In the genomic region with DNA sequence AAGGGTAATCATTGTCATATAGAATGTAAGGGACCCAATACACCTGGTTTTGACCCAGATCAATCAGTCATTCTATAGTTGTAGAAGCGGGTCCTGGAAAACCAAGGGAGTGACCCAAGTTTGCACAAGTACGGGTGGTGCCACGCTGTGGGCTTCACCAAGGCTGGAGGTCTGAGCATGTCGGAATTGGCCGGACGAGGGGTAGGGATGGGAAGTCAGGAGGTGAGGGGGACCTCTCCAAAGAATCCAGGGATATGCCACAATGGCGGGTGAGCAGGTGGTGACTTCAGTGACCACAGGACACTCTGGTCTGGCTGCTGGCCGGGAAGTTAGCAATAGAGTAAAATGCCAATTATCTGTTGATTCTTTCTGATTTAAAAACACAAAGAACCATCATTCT, we compare ENCODE assay signal across 22 cellular contexts.
DNase-seq lines count a peak whose midpoint lies in the region; ATAC-seq, FAIRE-seq and TF ChIP-seq lines count a peak whose summit lies in the region.
"Had no signal": no experiment of that assay in that cellular context is flagged by ENCODE, and none has a peak within 500 bp of the region (broad histone marks: within the 10 kb centered on the region; RNA-seq: fewer than 3 reads in every experiment).

No MANE protein-coding gene starts in this region.

- H3K27me3 ChIP-seq in HepG2 (ENCODE audit: control insufficient read depth in 1 of 2, insufficient read depth in 2 of 2, low read length in 2 of 2) (no peaks in the 10 kb centered on the region), right lobe of liver (no peaks in the 10 kb centered on the region), spleen (replicated peaks in 1 of 7) (no peaks in the 10 kb centered on the region)
- H3K27me3 ChIP-seq: BLaER1 treated with 17β-estradiol and CSF1 and Interleukin-3, amounts not matched to agents 10 nM and 100 nM had no signal

- no peaks in the 10 kb centered on the region for H3K79me2 ChIP-seq in HepG2 (ENCODE audit: insufficient read depth, low read length)

- no peak for FAIRE-seq in HepG2 (lab: Jason Lieb, UNC)
- FAIRE-seq: A549, D721Med, G401.6, GM12891 had no signal

- no peaks in the 10 kb centered on the region for H4K20me1 ChIP-seq in HepG2 (ENCODE audit: insufficient read depth, low read length)
- H4K20me1 ChIP-seq: BLaER1 treated with 17β-estradiol and CSF1 and Interleukin-3, amounts not matched to agents 10 nM and 100 nM had no signal

- 95% methylated on average over 8 of the region's 8 CpGs for WGBS in HepG2 (ENCODE audit: low lambda C conversion rate)
- 90% methylated on average over 5 of the region's 8 CpGs for WGBS in right lobe of liver (ENCODE audit: insufficient coverage, low coverage, low lambda C conversion rate, missing lambda C conversion rate)
- 86 to 93% (median 92%) methylated on average over 8 of the region's 8 CpGs for WGBS in spleen, 5 donors

- no peak for TF ChIP-seq RAD21 in HepG2 (CRISPR knock-in tag; IDR thresholded peaks at IDR 0.05)

- CTCF ChIA-PET in HepG2 (lab: Yijun Ruan, JAX; ENCODE audit: low intra/inter-chr PET ratio, low total read pairs), result no interaction called here

- H3K4me1 Mint-ChIP-seq in nephron, result peaks cover 4% of the 10 kb centered on the region
- H3K4me1 Mint-ChIP-seq: B cell had no signal

- H3K36me3 ChIP-seq in HepG2 (replicated peaks in 1 of 2; ENCODE audit: control insufficient read depth in 1 of 2, insufficient read depth in 2 of 2, low read length in 2 of 2) (no peaks in the 10 kb centered on the region), right lobe of liver (no peaks in the 10 kb centered on the region), spleen (no peaks in the 10 kb centered on the region)
- H3K36me3 ChIP-seq: BLaER1 treated with 17β-estradiol and CSF1 and Interleukin-3, amounts not matched to agents 10 nM and 100 nM had no signal

- no peak overlapping the region for H3K27ac ChIP-seq in HepG2 (ENCODE audit: extremely low read length, insufficient read depth, low read length)
- H3K27ac ChIP-seq in right lobe of liver, result peak overlapping the region in 1 of 3 donors; percentile 1
- no peak overlapping the region for H3K27ac ChIP-seq in spleen
- H3K27ac ChIP-seq: 22Rv1; A549; BLaER1 treated with 17β-estradiol and CSF1 and Interleukin-3, amounts not matched to agents 10 nM and 100 nM; C4-2B had no signal

- no peak overlapping the region for H2AFZ ChIP-seq in HepG2 (ENCODE audit: low read length)

- DNase-seq in HepG2 (ENCODE audit: low spot score), result no peak
- DNase-seq in right lobe of liver, result no peak
- DNase-seq in posterior vena cava (ENCODE audit: low spot score), result peak; percentile 60
- DNase-seq in spleen, result no peak
- no peak for DNase-seq in NCI-H748 treated with DMSO at 0.1 percent for 48 hours (lab: John Stamatoyannopoulos, UW)
- DNase-seq in omental fat pad (ENCODE audit: low spot score), result no peak
- DNase-seq: AML-193; Calu3; CD4-positive, alpha-beta T cell; CD8-positive, alpha-beta T cell; DMS79 treated with DMSO at 0.1 percent for 48 hours; GF-D8 had no signal

- H3K9me3 ChIP-seq in HepG2 (ENCODE audit: low read length), result no peaks in the 10 kb centered on the region
- no peaks in the 10 kb centered on the region for H3K9me3 ChIP-seq in right lobe of liver
- H3K9me3 ChIP-seq in spleen, result no peaks in the 10 kb centered on the region
- H3K9me3 ChIP-seq: A549; BLaER1 treated with 17β-estradiol and CSF1 and Interleukin-3, amounts not matched to agents 10 nM and 100 nM; Caco-2 had no signal

- TF ChIP-seq EP300 in HepG2 (IDR thresholded peaks at IDR 0.05; ENCODE audit: low read depth in 2 of 2, low read length in 2 of 2), result no peak
- TF ChIP-seq EP300 in HepG2 (CRISPR knock-in tag; IDR thresholded peaks at IDR 0.05; ENCODE audit: borderline replicate concordance), result no peak

- intact Hi-C loops in HepG2 (cut with micrococcal nuclease; ENCODE audit: unreplicated experiment) (no loop called here), right lobe of liver (cut with DNase I) (no loop called here), posterior vena cava (cut with DNase I) (no loop called here), spleen (cut with DNase I; ENCODE audit: low total_unique reads) (no loop called here)

- TF ChIP-seq POLR2A in HepG2 (IDR thresholded peaks at IDR 0.05; ENCODE audit: insufficient read depth in 1 of 2, low read depth in 2 of 2, low read length in 2 of 2), result no peak
- TF ChIP-seq POLR2A in right lobe of liver (IDR thresholded peaks at IDR 0.05), result no peak
- TF ChIP-seq POLR2A in spleen (IDR thresholded peaks at IDR 0.05), result no peak

- in situ Hi-C loops in HepG2 (cut with HindIII; ENCODE audit: extremely low pct_ligation_motif_present, low pct_unique_long_range_greater_than_20kb), result no loop called here

- POLR2A ChIA-PET in HepG2 (lab: Yijun Ruan, JAX), result no interaction called here

- H3K27me3 Mint-ChIP-seq in nephron (ENCODE audit: low read depth), result peaks cover 12% of the 10 kb centered on the region

- H3K9me3 Mint-ChIP-seq in nephron, result no peaks in the 10 kb centered on the region
- H3K9me3 Mint-ChIP-seq: CD4-positive, alpha-beta T cell; CD8-positive, alpha-beta T cell had no signal

- H3K4me1 ChIP-seq in HepG2 (ENCODE audit: insufficient read depth, low read length), result peaks cover 18% of the 10 kb centered on the region
- H3K4me1 ChIP-seq in right lobe of liver, result no peaks in the 10 kb centered on the region
- no peaks in the 10 kb centered on the region for H3K4me1 ChIP-seq in spleen
- H3K4me1 ChIP-seq: A549 had no signal

- TF ChIP-seq CTCF in HepG2 (CRISPR knock-in tag; IDR thresholded peaks at IDR 0.05) (no peak), right lobe of liver (IDR thresholded peaks at IDR 0.05) (no peak), nephron (IDR thresholded peaks at IDR 0.05; ENCODE audit: unreplicated experiment in 3 of 3) (no peak), spleen (IDR thresholded peaks at IDR 0.05 in 8 of 11, conservative IDR thresholded peaks at IDR 0.05 in 3 of 11) (no peak), omental fat pad (IDR thresholded peaks at IDR 0.05) (no peak)

- ATAC-seq in HepG2, result no peak
- ATAC-seq in right lobe of liver, result no peak
- no peak for ATAC-seq in omental fat pad (ENCODE audit: low FRiP score)
- ATAC-seq: A549; CD8-positive, alpha-beta T cell had no signal

- no peaks in the 10 kb centered on the region for H3K36me3 Mint-ChIP-seq in nephron (ENCODE audit: low read depth)
- H3K36me3 Mint-ChIP-seq: CD8-positive, alpha-beta T cell had no signal

- BruUV-seq in HepG2 (replicated peaks; lab: Mats Ljungman, UMichigan), result no TSS peak

- peak overlapping the region; percentile 30 for H3K4me2 ChIP-seq in HepG2 (ENCODE audit: low read depth, low read length)
- H3K4me2 ChIP-seq: A549; BLaER1 treated with 17β-estradiol and CSF1 and Interleukin-3, amounts not matched to agents 10 nM and 100 nM had no signal

- no peak overlapping the region for H3K4me3 ChIP-seq in HepG2 (replicated peaks in 1 of 3; ENCODE audit: insufficient read depth in 1 of 3, low read depth in 2 of 3, low read length in 3 of 3)
- no peak overlapping the region for H3K4me3 ChIP-seq in right lobe of liver
- no peak overlapping the region for H3K4me3 ChIP-seq in spleen
- H3K4me3 ChIP-seq: A549; BLaER1 treated with 17β-estradiol and CSF1 and Interleukin-3, amounts not matched to agents 10 nM and 100 nM had no signal

- no peak overlapping the region for H3K9ac ChIP-seq in HepG2 (ENCODE audit: insufficient read depth, low read depth, low read length)
- H3K9ac ChIP-seq: BLaER1 treated with 17β-estradiol and CSF1 and Interleukin-3, amounts not matched to agents 10 nM and 100 nM had no signal

- H3K27ac Mint-ChIP-seq in nephron, result peak overlapping the region in 2 of 3 experiments; percentile 56 to 79
- H3K27ac Mint-ChIP-seq: B cell; CD4-positive, alpha-beta T cell; CD8-positive, alpha-beta T cell had no signal

- H3K4me3 Mint-ChIP-seq in nephron, result no peak overlapping the region
- H3K4me3 Mint-ChIP-seq: B cell; CD4-positive, alpha-beta T cell; CD8-positive, alpha-beta T cell had no signal

TF ChIP-seq in HepG2, 621 proteins besides CTCF, POLR2A, EP300 and RAD21:
- TF ChIP-seq NCOR1 (IDR thresholded peaks at IDR 0.05; ENCODE audit: borderline replicate concordance, low read length), result no peak
- TF ChIP-seq, protein P1, sequence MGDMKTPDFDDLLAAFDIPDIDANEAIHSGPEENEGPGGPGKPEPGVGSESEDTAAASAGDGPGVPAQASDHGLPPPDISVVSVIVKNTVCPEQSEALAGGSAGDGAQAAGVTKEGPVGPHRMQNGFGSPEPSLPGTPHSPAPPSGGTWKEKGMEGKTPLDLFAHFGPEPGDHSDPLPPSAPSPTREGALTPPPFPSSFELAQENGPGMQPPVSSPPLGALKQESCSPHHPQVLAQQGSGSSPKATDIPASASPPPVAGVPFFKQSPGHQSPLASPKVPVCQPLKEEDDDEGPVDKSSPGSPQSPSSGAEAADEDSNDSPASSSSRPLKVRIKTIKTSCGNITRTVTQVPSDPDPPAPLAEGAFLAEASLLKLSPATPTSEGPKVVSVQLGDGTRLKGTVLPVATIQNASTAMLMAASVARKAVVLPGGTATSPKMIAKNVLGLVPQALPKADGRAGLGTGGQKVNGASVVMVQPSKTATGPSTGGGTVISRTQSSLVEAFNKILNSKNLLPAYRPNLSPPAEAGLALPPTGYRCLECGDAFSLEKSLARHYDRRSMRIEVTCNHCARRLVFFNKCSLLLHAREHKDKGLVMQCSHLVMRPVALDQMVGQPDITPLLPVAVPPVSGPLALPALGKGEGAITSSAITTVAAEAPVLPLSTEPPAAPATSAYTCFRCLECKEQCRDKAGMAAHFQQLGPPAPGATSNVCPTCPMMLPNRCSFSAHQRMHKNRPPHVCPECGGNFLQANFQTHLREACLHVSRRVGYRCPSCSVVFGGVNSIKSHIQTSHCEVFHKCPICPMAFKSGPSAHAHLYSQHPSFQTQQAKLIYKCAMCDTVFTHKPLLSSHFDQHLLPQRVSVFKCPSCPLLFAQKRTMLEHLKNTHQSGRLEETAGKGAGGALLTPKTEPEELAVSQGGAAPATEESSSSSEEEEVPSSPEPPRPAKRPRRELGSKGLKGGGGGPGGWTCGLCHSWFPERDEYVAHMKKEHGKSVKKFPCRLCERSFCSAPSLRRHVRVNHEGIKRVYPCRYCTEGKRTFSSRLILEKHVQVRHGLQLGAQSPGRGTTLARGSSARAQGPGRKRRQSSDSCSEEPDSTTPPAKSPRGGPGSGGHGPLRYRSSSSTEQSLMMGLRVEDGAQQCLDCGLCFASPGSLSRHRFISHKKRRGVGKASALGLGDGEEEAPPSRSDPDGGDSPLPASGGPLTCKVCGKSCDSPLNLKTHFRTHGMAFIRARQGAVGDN (CRISPR knock-in tag; IDR thresholded peaks at IDR 0.05), result peak; percentile 28; the same call in 1 of the 2 replicates
- TF ChIP-seq RARA (CRISPR knock-in tag; IDR thresholded peaks at IDR 0.05), result no peak
- TF ChIP-seq HNF4G (IDR thresholded peaks at IDR 0.05; ENCODE audit: borderline replicate concordance, low read depth, low read length), result no peak
- TF ChIP-seq HNF4G (CRISPR knock-in tag; IDR thresholded peaks at IDR 0.05; ENCODE audit: borderline replicate concordance, low read depth), result 0 out of 2 replicates have a peak, but pooled peaks have one; percentile 8
